ENCODE assay signal across 21 cellular contexts in genomic region chr3:142787719-142788118, GRCh38.
"Had no signal": no experiment of that assay in that cellular context is flagged by ENCODE, and none has a peak within 500 bp of the region (broad histone marks: within the 10 kb centered on the region; RNA-seq: fewer than 3 reads in every experiment).

No MANE protein-coding gene starts in this region.

- H3K4me1 Mint-ChIP-seq: activated CD4-positive, alpha-beta T cell treated with anti-CD3 and anti-CD28 coated beads for 36 hours; stimulated activated naive B cell treated with anti-CD40 and anti-IgM and Interleukin-4, amounts not matched to agents 10 μg/mL and 1 μg/mL and 100 μg/mL, for 72 hours had no signal

- DNase-seq: activated CD4-positive, alpha-beta T cell treated with anti-CD3 and anti-CD28 coated beads for 36 hours; activated CD4-positive, alpha-beta T cell treated with anti-CD3 and anti-CD28 coated beads, Interleukin-2, amount 50 U/mL, for 48 hours; activated gamma-delta T cell treated with Interleukin-2 at 50 U/mL for 16 hours; activated T-cell treated with anti-CD3 and anti-CD28 coated beads for 4 hours; adrenal gland; cerebellar nuclear complex; cortex of kidney; erythroblast; foreskin melanocyte; kidney; left lung; occipital lobe; posterior cingulate gyrus; sigmoid colon; spleen; stimulated activated CD4-positive, alpha-beta T cell treated with anti-CD3 and anti-CD28 coated beads, Interleukin-4, amount 100 ng/mL, for 4 hours; stimulated activated naive B cell treated with anti-CD40 and anti-IgM and Interleukin-4, amounts not matched to agents 10 μg/mL and 1 μg/mL and 100 μg/mL, for 72 hours had no signal

- H3K36me3 Mint-ChIP-seq: activated naive CD4-positive, alpha-beta T cell treated with anti-CD3 and anti-CD28 coated beads, Interleukin-2, amount 50 U/mL, for 72 hours; stimulated activated naive B cell treated with anti-CD40 and anti-IgM and Interleukin-4, amounts not matched to agents 10 μg/mL and 1 μg/mL and 100 μg/mL, for 72 hours; WTC11 had no signal

- H3K36me3 ChIP-seq: adrenal gland, left lung had no signal

- ATAC-seq: activated CD4-positive, alpha-beta T cell treated with anti-CD3 and anti-CD28 coated beads for 36 hours; activated naive CD4-positive, alpha-beta T cell treated with anti-CD3 and anti-CD28 coated beads, Interleukin-2, amount 50 U/mL, for 72 hours; left lung; stimulated activated naive B cell treated with anti-CD40 and anti-IgM and Interleukin-4, amounts not matched to agents 10 μg/mL and 1 μg/mL and 100 μg/mL, for 72 hours; WTC11 had no signal

- H3K9me3 ChIP-seq: adrenal gland, left lung, sigmoid colon, spleen had no signal

- H3K4me3 ChIP-seq: adrenal gland, left lung, sigmoid colon, spleen had no signal

- H3K27ac Mint-ChIP-seq: activated CD4-positive, alpha-beta T cell treated with anti-CD3 and anti-CD28 coated beads for 36 hours; activated naive CD4-positive, alpha-beta T cell treated with anti-CD3 and anti-CD28 coated beads, Interleukin-2, amount 50 U/mL, for 72 hours; activated T-helper 1 cell treated with anti-CD3 and anti-CD28 coated beads, Interleukin-12 subunit alpha, Interleukin-12 subunit beta, Interleukin-2, Interleukin-4 antibody, amounts not matched to agents 30 ng/mL and 10 ng/mL and 1 ng/mL, durations not matched to agents 14 hours and 24 hours and 36 hours; mesothelial cell of epicardium; stimulated activated naive B cell treated with anti-CD40 and anti-IgM and Interleukin-4, amounts not matched to agents 10 μg/mL and 1 μg/mL and 100 μg/mL, for 72 hours; WTC11 had no signal

- H3K9me3 Mint-ChIP-seq: activated naive CD4-positive, alpha-beta T cell treated with anti-CD3 and anti-CD28 coated beads, Interleukin-2, amount 50 U/mL, for 72 hours; activated T-helper 1 cell treated with anti-CD3 and anti-CD28 coated beads, Interleukin-12 subunit alpha, Interleukin-12 subunit beta, Interleukin-2, Interleukin-4 antibody, amounts not matched to agents 30 ng/mL and 10 ng/mL and 1 ng/mL, durations not matched to agents 14 hours and 24 hours and 36 hours; mesothelial cell of epicardium; stimulated activated naive B cell treated with anti-CD40 and anti-IgM and Interleukin-4, amounts not matched to agents 10 μg/mL and 1 μg/mL and 100 μg/mL, for 72 hours; WTC11 had no signal

- H3K4me3 Mint-ChIP-seq: activated CD4-positive, alpha-beta T cell treated with anti-CD3 and anti-CD28 coated beads for 36 hours; activated T-helper 1 cell treated with anti-CD3 and anti-CD28 coated beads, Interleukin-12 subunit alpha, Interleukin-12 subunit beta, Interleukin-2, Interleukin-4 antibody, amounts not matched to agents 30 ng/mL and 10 ng/mL and 1 ng/mL, durations not matched to agents 14 hours and 24 hours and 36 hours; mesothelial cell of epicardium; stimulated activated naive B cell treated with anti-CD40 and anti-IgM and Interleukin-4, amounts not matched to agents 10 μg/mL and 1 μg/mL and 100 μg/mL, for 72 hours; WTC11 had no signal

- H3K27me3 ChIP-seq: adrenal gland, left lung, sigmoid colon, spleen had no signal
